Comparison of ENCODE assay signal across 16 cellular contexts in genomic region chr17:31697838-31698237, GRCh38.
"Had no signal": no experiment of that assay in that cellular context is flagged by ENCODE, and none has a peak within 500 bp of the region (broad histone marks: within the 10 kb centered on the region; RNA-seq: fewer than 3 reads in every experiment).

No MANE protein-coding gene starts in this region.

- H3K27ac ChIP-seq: brain microvascular endothelial cell, epithelial cell of prostate, gastrocnemius medialis, VCaP had no signal

- H3K36me3 ChIP-seq: brain microvascular endothelial cell, gastrocnemius medialis had no signal

- H3K27me3 ChIP-seq: brain microvascular endothelial cell had no signal

- H3K4me3 ChIP-seq: gastrocnemius medialis had no signal

- H3K9me3 ChIP-seq: gastrocnemius medialis had no signal

- DNase-seq: activated CD4-positive, alpha-beta T cell treated with anti-CD3 and anti-CD28 coated beads for 1 hour; activated CD4-positive, alpha-beta T cell treated with anti-CD3 and anti-CD28 coated beads, Interleukin-2, amount 50 U/mL, for 4 hours; activated naive CD4-positive, alpha-beta T cell treated with Interleukin-2 at 50 U/mL for 16 hours; anterior cingulate cortex; brain microvascular endothelial cell; dermis blood vessel endothelial cell; gastrocnemius medialis; hippocampal formation; kidney; posterior cingulate gyrus; small intestine; stimulated activated CD4-positive, alpha-beta T cell treated with anti-CD3 and anti-CD28 coated beads, Interleukin-4, amount 100 ng/mL, for 4 hours; stimulated activated CD8-positive, alpha-beta memory T cell treated with anti-CD3 and anti-CD28 coated beads, Interleukin-4, amount 100 ng/mL, for 48 hours; T-helper 1 cell had no signal
